Comparison of ENCODE assay signal across 8 cellular contexts in the genomic region with DNA sequence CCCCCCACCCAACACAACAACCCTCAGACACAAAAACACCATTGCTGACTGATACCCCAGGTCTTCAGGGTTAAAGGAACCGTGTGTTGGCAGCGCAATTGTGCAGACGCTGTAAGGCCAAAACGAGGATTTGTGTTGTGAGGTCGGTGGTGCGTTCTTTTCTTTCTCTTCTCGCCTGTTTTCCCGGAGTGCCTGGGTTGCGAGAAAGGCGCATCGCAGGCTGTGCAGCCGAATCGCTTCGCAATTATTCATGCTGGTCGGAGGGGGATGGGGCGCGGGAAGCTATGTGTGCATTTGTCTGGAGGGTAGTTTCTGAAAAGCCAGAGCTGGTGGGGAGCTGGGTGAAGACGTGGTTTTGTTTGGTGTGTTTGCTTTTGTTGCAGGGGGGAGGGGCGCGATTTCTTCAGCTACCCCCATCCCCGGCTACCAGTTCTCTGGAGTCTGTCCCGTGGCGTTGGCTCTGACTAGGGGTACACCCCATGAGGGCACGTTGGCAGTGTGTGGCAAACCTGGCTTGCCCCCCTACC. TPM values are rescaled to one million over a fixed set of nuclear protein-coding genes. Genes with fewer than 3 reads are reported as not detected.
DNase-seq lines count a peak whose midpoint lies in the region; ATAC-seq and TF ChIP-seq lines count a peak whose summit lies in the region.

No MANE protein-coding gene starts in this region.

- no peaks in the 10 kb centered on the region for H3K9me3 ChIP-seq in neuronal stem cell (replicated peaks in 1 of 2; ENCODE audit: control insufficient read depth in 2 of 2, insufficient read depth in 1 of 2, low read depth in 1 of 2, low read length in 2 of 2)
- H3K9me3 ChIP-seq in upper lobe of left lung, result no peaks in the 10 kb centered on the region

- peak; percentile 64 for DNase-seq in activated T-cell treated with anti-CD3 and anti-CD28 coated beads for 48 hours (ENCODE audit: low read depth)
- DNase-seq in activated T-cell treated with anti-CD3 and anti-CD28 coated beads, Interleukin-2, amount 50 U/mL, for 1 hour, result no peak
- peak; percentile 87 for DNase-seq in OCI-M1 (lab: John Stamatoyannopoulos, UW)
- DNase-seq in activated naive CD4-positive, alpha-beta T cell treated with anti-CD3 and anti-CD28 coated beads, Interleukin-2, amount 50 U/mL, for 16 hours, result peak; percentile 74
- DNase-seq in foreskin melanocyte, result peak; percentile 68
- peak; percentile 38 for DNase-seq in neuronal stem cell (ENCODE audit: low spot score)
- peak in 1 of 2 donors; percentile 54 for DNase-seq in upper lobe of left lung

- no peak overlapping the region for H2BK120ac ChIP-seq in neuronal stem cell (ENCODE audit: low read depth, low read length)

- H3K4ac ChIP-seq in neuronal stem cell (ENCODE audit: low read length), result no peak overlapping the region

- peak overlapping the region; percentile 0 for H3K18ac ChIP-seq in neuronal stem cell (ENCODE audit: low read length)

- H2AFZ ChIP-seq in neuronal stem cell (ENCODE audit: low read length), result peak overlapping the region; percentile 79

- no peak overlapping the region for H4K8ac ChIP-seq in neuronal stem cell (ENCODE audit: low read depth, low read length)

- no peak overlapping the region for H2BK15ac ChIP-seq in neuronal stem cell (ENCODE audit: low read length)

- H2BK5ac ChIP-seq in neuronal stem cell (ENCODE audit: low read length), result no peak overlapping the region

- H2BK12ac ChIP-seq in neuronal stem cell (ENCODE audit: low read length), result no peak overlapping the region

- peak in 1 of 2 donors; percentile 17 for ATAC-seq in upper lobe of left lung (ENCODE audit: low FRiP score in 2 of 2)
- no peak for ATAC-seq in GM21717 (IDR thresholded peaks at IDR 0.05; ENCODE audit: unreplicated experiment)

- H3K9ac ChIP-seq in neuronal stem cell (ENCODE audit: low read depth, low read length, poor library complexity), result peak overlapping the region; percentile 71

- H3K4me3 ChIP-seq in neuronal stem cell (ENCODE audit: low read length in 2 of 2) (peak overlapping the region; percentile 67 to 80), upper lobe of left lung (peak overlapping the region; percentile 65 to 82 (median 71))

- H3K79me1 ChIP-seq in neuronal stem cell (ENCODE audit: low read depth, low read length), result peaks cover 2% of the 10 kb centered on the region

- peak overlapping the region; percentile 93 for H3K4me2 ChIP-seq in neuronal stem cell (ENCODE audit: insufficient read depth, low read length, poor library complexity, severe bottlenecking)

- no peak overlapping the region for H3K27ac ChIP-seq in neuronal stem cell (replicated peaks; ENCODE audit: low read length)
- H3K27ac ChIP-seq in upper lobe of left lung, result peak overlapping the region; percentile 81 to 97 (median 90)

- H3K23ac ChIP-seq in neuronal stem cell (ENCODE audit: low read depth, low read length, poor library complexity), result peak overlapping the region; percentile 15

- TF ChIP-seq EP300 in upper lobe of left lung (IDR thresholded peaks at IDR 0.05), result no peak

- no peak overlapping the region for H2AK5ac ChIP-seq in neuronal stem cell (ENCODE audit: low read depth, low read length)

- no peak for TF ChIP-seq CTCF in upper lobe of left lung (IDR thresholded peaks at IDR 0.05)

- H3K14ac ChIP-seq in neuronal stem cell (ENCODE audit: low read length), result no peak overlapping the region

- peaks cover 0 to 15% (median 9%) of the 10 kb centered on the region in 3 experiments for H3K27me3 ChIP-seq in neuronal stem cell (ENCODE audit: control insufficient read depth in 3 of 3, insufficient read depth in 3 of 3, low read depth in 1 of 3, low read length in 3 of 3)
- no peaks in the 10 kb centered on the region for H3K27me3 ChIP-seq in upper lobe of left lung

- peak in 1 of 4 donors; percentile 17 for TF ChIP-seq POLR2A in upper lobe of left lung (IDR thresholded peaks at IDR 0.05)

- no peaks in the 10 kb centered on the region for H3K36me3 ChIP-seq in neuronal stem cell (replicated peaks in 1 of 2; ENCODE audit: control insufficient read depth in 2 of 2, insufficient read depth in 2 of 2, low read length in 2 of 2)
- no peaks in the 10 kb centered on the region for H3K36me3 ChIP-seq in upper lobe of left lung

- H3K4me1 ChIP-seq in neuronal stem cell (ENCODE audit: control insufficient read depth in 2 of 2, insufficient read depth in 1 of 2, low read depth in 1 of 2, low read length in 2 of 2), result peaks cover 7 to 13% of the 10 kb centered on the region in 2 donors
- H3K4me1 ChIP-seq in upper lobe of left lung, result peaks cover 13 to 41% (median 17%) of the 10 kb centered on the region in 4 donors

- H4K91ac ChIP-seq in neuronal stem cell (ENCODE audit: low read depth, low read length, poor library complexity), result no peak overlapping the region

- no CpG with 5 or more reads among the region's 24 CpGs for WGBS in neuronal stem cell (ENCODE audit: extremely low coverage in 2 of 2, insufficient read length in 2 of 2, insufficient replicate concordance in 1 of 2), 2 donors
- 1% methylated on average over 19 to 24 of the region's 24 CpGs for WGBS in upper lobe of left lung, 2 donors

RNA-seq across cellular contexts. Expression of gene MXI1, which starts 2.1 kb away (rescaled TPM):
- polyA plus RNA-seq in neuronal stem cell (2013, experiment 1 of 2), result 17.4 TPM
- 18.5 TPM for polyA plus RNA-seq in neuronal stem cell (2013, experiment 2 of 2)
- 10 to 100 TPM; 27.7 to 90.1 (median 45.2) TPM for total RNA-seq in upper lobe of left lung
